ENCODE assay signal across 10 cellular contexts in genomic region chr6:24547243-24547642, GRCh38. TPM values are rescaled to one million over a fixed set of nuclear protein-coding genes. Genes with fewer than 3 reads are reported as not detected.
DNase-seq lines count a peak whose midpoint lies in the region; ATAC-seq and TF ChIP-seq lines count a peak whose summit lies in the region.
"Had no signal": no experiment of that assay in that cellular context is flagged by ENCODE, and none has a peak within 500 bp of the region (broad histone marks: within the 10 kb centered on the region; RNA-seq: fewer than 3 reads in every experiment).

No MANE protein-coding gene starts in this region.

- H3K4me3 ChIP-seq in MG63 (no peak overlapping the region), Caco-2 (ENCODE audit: low read depth, low read length) (no peak overlapping the region)
- H3K4me3 ChIP-seq: skin epidermis had no signal

- peaks cover 10% of the 10 kb centered on the region for H3K4me1 ChIP-seq in Caco-2

- H3K9me3 ChIP-seq in MG63 = no peaks in the 10 kb centered on the region
- H3K9me3 ChIP-seq in Caco-2 = no peaks in the 10 kb centered on the region

- H3K27me3 Mint-ChIP-seq in Caco-2 (ENCODE audit: insufficient read depth, unreplicated experiment) = no peaks in the 10 kb centered on the region

- ATAC-seq in HG03342 (IDR thresholded peaks at IDR 0.05; ENCODE audit: unreplicated experiment) = no peak
- ATAC-seq: esophagus mucosa had no signal

- no peak overlapping the region for H3K4me3 Mint-ChIP-seq in Caco-2 (ENCODE audit: unreplicated experiment)

- POLR2A ChIA-PET in GM10248 (lab: Yijun Ruan, JAX) = no interaction called here
- POLR2A ChIA-PET in Caco-2 (lab: Charles Lee) = no interaction called here

- no peak overlapping the region for H3K27ac Mint-ChIP-seq in Caco-2 (ENCODE audit: unreplicated experiment)

- H3K36me3 Mint-ChIP-seq in Caco-2 (ENCODE audit: insufficient read depth, unreplicated experiment) = no peaks in the 10 kb centered on the region

- peak; percentile 42 for DNase-seq in GM10248 (ENCODE audit: extremely low spot score)
- DNase-seq in MG63 = peak; percentile 21
- DNase-seq in activated CD8-positive, alpha-beta memory T cell treated with anti-CD3 and anti-CD28 coated beads for 24 hours = peak; percentile 65
- DNase-seq in myocyte (ENCODE audit: low read depth) = peak; percentile 41
- DNase-seq in Caco-2 = no peak
- no peak for DNase-seq in nucleus accumbens (lab: John Stamatoyannopoulos, UW)
- no peak for DNase-seq in hypothalamus (lab: John Stamatoyannopoulos, UW)

- peaks cover 11% of the 10 kb centered on the region for H3K4me1 Mint-ChIP-seq in Caco-2 (ENCODE audit: low read depth, unreplicated experiment)

- intact Hi-C loops in Caco-2 (cut with micrococcal nuclease; ENCODE audit: unreplicated experiment) = no loop called here

- TF ChIP-seq CTCF in GM10248 (IDR thresholded peaks at IDR 0.05; ENCODE audit: control extremely low read depth, extremely low read depth, low read depth, missing control alignments) = peak; percentile 25
- TF ChIP-seq CTCF in Caco-2 (IDR thresholded peaks at IDR 0.05; ENCODE audit: insufficient read depth in 1 of 2, low read depth in 1 of 2, low read length in 1 of 2, severe bottlenecking in 1 of 2, unreplicated experiment in 1 of 2) = no peak

- no peaks in the 10 kb centered on the region for H3K27me3 ChIP-seq in MG63
- no peaks in the 10 kb centered on the region for H3K27me3 ChIP-seq in Caco-2 (replicated peaks; ENCODE audit: control insufficient read depth, insufficient read depth, low read length)

- no peaks in the 10 kb centered on the region for H3K9me3 Mint-ChIP-seq in Caco-2 (ENCODE audit: unreplicated experiment)

- CTCF ChIA-PET in GM10248 (lab: Yijun Ruan, JAX) = interaction anchor here (1.0 to 2.1 kb wide), 10 partner anchors 9 to 444 kb away, joined by 3 to 6 read pairs (median 3); no protein-coding TSS in a partner anchor
- CTCF ChIA-PET in Caco-2 (lab: Charles Lee) = no interaction called here

- no TSS peak for BruUV-seq in Caco-2 (replicated peaks; lab: Mats Ljungman, UMichigan)

- no peaks in the 10 kb centered on the region for H3K36me3 ChIP-seq in MG63
- H3K36me3 ChIP-seq in Caco-2 (ENCODE audit: control insufficient read depth, insufficient read depth, low read length) = no peaks in the 10 kb centered on the region

RNA-seq across cellular contexts. Expression of gene ALDH5A1, which starts 52.5 kb away (rescaled TPM):
- total RNA-seq in MG63 (2014; rRNA removed; shearing (Covaris generic); ENCODE audit: low replicate concordance) = 1.1 and 1.5 TPM in 2 replicates
- 1.2 and 1.4 TPM in 2 replicates for total RNA-seq in myocyte
- 1.9 TPM for polyA plus RNA-seq in myocyte (2012)
- total RNA-seq in Caco-2 (2022) = 42.4 and 45.3 TPM in 2 replicates

RNA-seq across cellular contexts. Expression of gene GPLD1, which starts 57.9 kb away (rescaled TPM):
- total RNA-seq in MG63 (2014; rRNA removed; shearing (Covaris generic); ENCODE audit: low replicate concordance) = not detected in 2 replicates
- total RNA-seq in myocyte (0.19 and 0.26 TPM in 2 replicates), Caco-2 (2022) (9.0 and 10.1 TPM in 2 replicates)
- 0.33 TPM for polyA plus RNA-seq in myocyte (2012)

Comparison
In these comparisons a context has a peak if more than half of its experiments do, and no peak if none do; other contexts are left out.
1. DNase-seq: peak in GM10248 (single experiment), MG63 (single experiment), activated CD8-positive, alpha-beta memory T cell treated with anti-CD3 and anti-CD28 coated beads for 24 hours (single experiment) and myocyte (single experiment); none in Caco-2 (0 of 2), nucleus accumbens (0 of 56) and hypothalamus (0 of 51).
2. RNA of gene ALDH5A1, which starts 52.5 kb away (total RNA-seq): 42.4 to 45.3 TPM in Caco-2; 1.1 to 1.5 TPM in MG63 and 1.2 to 1.4 TPM in myocyte; every median in the first group is over 10 times any median in the second.